ENCODE assay signal across 17 cellular contexts in the genomic region with DNA sequence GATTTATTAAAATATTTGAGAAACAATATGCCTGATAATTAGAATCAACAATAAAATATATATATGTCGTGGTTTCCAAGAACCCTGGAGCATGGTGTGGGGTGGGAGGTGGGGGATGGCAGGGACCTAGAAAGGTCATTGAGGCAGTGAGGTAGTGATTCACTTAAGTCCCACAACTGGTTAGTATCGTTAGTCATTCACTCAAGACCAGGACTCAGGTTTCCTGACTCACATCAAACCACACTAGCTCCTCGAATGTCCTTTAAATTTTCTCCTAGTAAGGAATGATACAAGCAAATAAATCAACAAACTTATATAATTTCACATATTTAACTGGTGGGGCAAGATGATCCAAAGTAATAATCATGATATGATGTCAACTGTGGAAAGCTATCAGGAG.
A peak's percentile ranks its signal among the peaks of the same experiment; 100 is the strongest.
DNase-seq lines count a peak whose midpoint lies in the region; ATAC-seq and TF ChIP-seq lines count a peak whose summit lies in the region.
"Had no signal": no experiment of that assay in that cellular context is flagged by ENCODE, and none has a peak within 500 bp of the region (broad histone marks: within the 10 kb centered on the region; RNA-seq: fewer than 3 reads in every experiment).

No MANE protein-coding gene starts in this region.

- H3K4me1 Mint-ChIP-seq in nephron progenitor cell: peaks cover 31% of the 10 kb centered on the region

- intact Hi-C loops in stomach (cut with DNase I; ENCODE audit: low total_unique reads): no loop called here

- TF ChIP-seq POLR2A in stomach (IDR thresholded peaks at IDR 0.05): no peak

- WGBS in stomach, 5 donors: 69 to 80% (median 75%) methylated on average over 3 of the region's 3 CpGs

- no peaks in the 10 kb centered on the region for H3K36me3 ChIP-seq in stomach

- TF ChIP-seq CTCF in RWPE1 (conservative IDR thresholded peaks at IDR 0.05; ENCODE audit: low read depth) (no peak), nephron progenitor cell (IDR thresholded peaks at IDR 0.05) (no peak), stomach (IDR thresholded peaks at IDR 0.05) (no peak)

- H3K4me1 ChIP-seq in stomach: peaks cover 0 to 5% (median 0%) of the 10 kb centered on the region in 4 donors
- H3K4me1 ChIP-seq: A549 had no signal

- H3K27ac ChIP-seq in RWPE1: no peak overlapping the region
- H3K27ac ChIP-seq in epithelial cell of prostate: peak overlapping the region; percentile 59
- no peak overlapping the region for H3K27ac ChIP-seq in stomach
- H3K27ac ChIP-seq: A549, C4-2B, HL-60 had no signal

- H3K27ac Mint-ChIP-seq in nephron progenitor cell: peak overlapping the region; percentile 24
- H3K27ac Mint-ChIP-seq: H9 had no signal

- peaks cover 3% of the 10 kb centered on the region for H3K27me3 Mint-ChIP-seq in nephron progenitor cell (ENCODE audit: low read depth, poor library complexity)

- TF ChIP-seq EP300 in stomach (IDR thresholded peaks at IDR 0.05): no peak

- H3K27me3 ChIP-seq in stomach: no peaks in the 10 kb centered on the region

- no peaks in the 10 kb centered on the region for H3K9me3 Mint-ChIP-seq in nephron progenitor cell
- H3K9me3 Mint-ChIP-seq: H9 had no signal

- H3K4me3 Mint-ChIP-seq in nephron progenitor cell: no peak overlapping the region
- H3K4me3 Mint-ChIP-seq: H9 had no signal

- CTCF ChIA-PET in RWPE1 (lab: Yijun Ruan, JAX): interaction anchor here (0.6 to 1.9 kb wide), 2 partner anchors 10 to 1341 kb away, joined by 4 to 6 read pairs; no protein-coding TSS in a partner anchor

- H3K36me3 Mint-ChIP-seq in nephron progenitor cell (ENCODE audit: low read depth): no peaks in the 10 kb centered on the region

- H3K4me3 ChIP-seq in stomach: no peak overlapping the region
- H3K4me3 ChIP-seq: A549, K562 had no signal

- peak; percentile 34 for DNase-seq in HCEC 1CT
- DNase-seq in RWPE1 (ENCODE audit: low spot score): peak; percentile 29
- peak; percentile 73 for DNase-seq in epithelial cell of prostate (ENCODE audit: low read depth, low spot score)
- no peak for DNase-seq in nephron progenitor cell
- no peak for DNase-seq in C1 segment of cervical spinal cord (lab: John Stamatoyannopoulos, UW)
- DNase-seq in DMS 273 (lab: John Stamatoyannopoulos, UW; ENCODE audit: unreplicated experiment): no peak
- no peak for DNase-seq in stomach
- DNase-seq: H9, NCI-H1417 treated with DMSO at 0.1 percent for 48 hours, NCI-H2029, NCI-H2171, NCI-H446 treated with DMSO at 0.1 percent for 48 hours had no signal

- H3K9me3 ChIP-seq in stomach: no peaks in the 10 kb centered on the region
- H3K9me3 ChIP-seq: A549 had no signal

- no peak for ATAC-seq in GM19328 (IDR thresholded peaks at IDR 0.05; ENCODE audit: unreplicated experiment)
- ATAC-seq: A549, K562 had no signal

- POLR2A ChIA-PET in RWPE1 (lab: Yijun Ruan, JAX; ENCODE audit: low non-redundant PET): no interaction called here

Comparison
In these comparisons a context has a peak if more than half of its experiments do, and no peak if none do; other contexts are left out.
1. DNase-seq: peak in HCEC 1CT (single experiment), RWPE1 (single experiment) and epithelial cell of prostate (single experiment); none in nephron progenitor cell (single experiment), C1 segment of cervical spinal cord (0 of 14), DMS 273 (single experiment) and stomach (single experiment).